In genomic region chr20:58981564-58982364, GRCh38 we compare ENCODE assay signal across 6 cellular contexts.
DNase-seq lines count a peak whose midpoint lies in the region; ATAC-seq and TF ChIP-seq lines count a peak whose summit lies in the region.

No MANE protein-coding gene starts in this region.

- peak overlapping the region; percentile 81 to 88 for H3K27ac Mint-ChIP-seq in stimulated activated naive CD8-positive, alpha-beta T cell treated with anti-CD3 and anti-CD28 coated beads, Interleukin-15, amount 100 ng/mL, for 72 hours

- peak; percentile 8 for ATAC-seq in stimulated activated naive CD8-positive, alpha-beta T cell treated with anti-CD3 and anti-CD28 coated beads, Interleukin-15, amount 100 ng/mL, for 72 hours
- ATAC-seq in GM21390 (IDR thresholded peaks at IDR 0.05; ENCODE audit: unreplicated experiment): no peak

- peaks cover 29% of the 10 kb centered on the region for H3K4me1 Mint-ChIP-seq in stimulated activated naive CD8-positive, alpha-beta T cell treated with anti-CD3 and anti-CD28 coated beads, Interleukin-15, amount 100 ng/mL, for 72 hours

- TF ChIP-seq CTCF in fibroblast of mammary gland (conservative IDR thresholded peaks at IDR 0.05; ENCODE audit: control insufficient read depth, insufficient read depth, low read depth, low read length): no peak

- DNase-seq in DMS153 treated with DMSO at 0.1 percent for 48 hours (lab: John Stamatoyannopoulos, UW; ENCODE audit: unreplicated experiment) (peak; percentile 7), DMS153 (lab: John Stamatoyannopoulos, UW) (no peak), OCI-M1 (lab: John Stamatoyannopoulos, UW) (peak; percentile 55), fibroblast of mammary gland (ENCODE audit: low read depth) (peak; percentile 25)
- DNase-seq in stimulated activated naive CD8-positive, alpha-beta T cell treated with anti-CD3 and anti-CD28 coated beads, Interleukin-15, amount 100 ng/mL, for 72 hours: peak in 1 of 2 donors; percentile 12

- peak overlapping the region; percentile 82 to 88 for H3K4me3 Mint-ChIP-seq in stimulated activated naive CD8-positive, alpha-beta T cell treated with anti-CD3 and anti-CD28 coated beads, Interleukin-15, amount 100 ng/mL, for 72 hours

- no peaks in the 10 kb centered on the region for H3K27me3 Mint-ChIP-seq in stimulated activated naive CD8-positive, alpha-beta T cell treated with anti-CD3 and anti-CD28 coated beads, Interleukin-15, amount 100 ng/mL, for 72 hours

- peaks cover 3 to 4% of the 10 kb centered on the region in 2 donors for H3K9me3 Mint-ChIP-seq in stimulated activated naive CD8-positive, alpha-beta T cell treated with anti-CD3 and anti-CD28 coated beads, Interleukin-15, amount 100 ng/mL, for 72 hours

- H3K4me3 ChIP-seq in fibroblast of mammary gland (ENCODE audit: control insufficient read depth, low read depth, low read length): peak overlapping the region; percentile 86
